23 cellular contexts compared by ENCODE assay signal in genomic region chr9:117335797-117336435, GRCh38.
"Had no signal": no experiment of that assay in that cellular context is flagged by ENCODE, and none has a peak within 500 bp of the region (broad histone marks: within the 10 kb centered on the region; RNA-seq: fewer than 3 reads in every experiment).

No MANE protein-coding gene starts in this region.

- H3K27ac Mint-ChIP-seq: activated naive CD4-positive, alpha-beta T cell treated with anti-CD3 and anti-CD28 coated beads, Interleukin-2, amount 50 U/mL, for 24 hours; activated T-cell treated with anti-CD3 and anti-CD28 coated beads, Interleukin-2, amount 50 U/mL, for 72 hours; dendritic cell treated with granulocyte-macrophage colony-stimulating factor and Interleukin-4, amounts not matched to agents 40 ng/mL and 50 ng/mL, for 4 days; natural killer cell treated with Interleukin-12 subunit alpha and Interleukin-12 subunit beta and Interleukin-15 and Interleukin-18, amount 100 ng/mL, for 72 hours had no signal

- DNase-seq: activated CD4-positive, alpha-beta T cell treated with anti-CD3 and anti-CD28 coated beads for 4 hours; activated CD4-positive, alpha-beta T cell treated with anti-CD3 and anti-CD28 coated beads, Interleukin-2, amount 50 U/mL, for 48 hours; activated CD4-positive, CD25-positive, alpha-beta regulatory T cell; activated gamma-delta T cell; activated T-cell treated with anti-CD3 and anti-CD28 coated beads, Interleukin-2, amount 50 U/mL, for 72 hours; anterior cingulate cortex; effector CD4-positive, alpha-beta T cell; heart right ventricle; islet precursor cell; left cardiac atrium; ovary; psoas muscle; right cardiac atrium; stimulated activated CD4-positive, alpha-beta T cell treated with anti-CD3 and anti-CD28 coated beads, Interleukin-4, amount 100 ng/mL, for 24 hours; stimulated activated naive CD4-positive, alpha-beta T cell treated with Interleukin-2 at 50 U/mL for 16 hours; T1000; upper lobe of left lung had no signal

- H3K4me1 ChIP-seq: heart right ventricle, psoas muscle, upper lobe of left lung had no signal

- H3K4me3 ChIP-seq: heart right ventricle, ovary, psoas muscle, thoracic aorta, upper lobe of left lung had no signal

- H3K4me1 Mint-ChIP-seq: activated naive CD4-positive, alpha-beta T cell treated with anti-CD3 and anti-CD28 coated beads, Interleukin-2, amount 50 U/mL, for 24 hours had no signal

- H3K4me3 Mint-ChIP-seq: activated naive CD4-positive, alpha-beta T cell treated with anti-CD3 and anti-CD28 coated beads, Interleukin-2, amount 50 U/mL, for 24 hours; activated T-cell treated with anti-CD3 and anti-CD28 coated beads, Interleukin-2, amount 50 U/mL, for 72 hours; dendritic cell treated with granulocyte-macrophage colony-stimulating factor and Interleukin-4, amounts not matched to agents 40 ng/mL and 50 ng/mL, for 4 days; natural killer cell treated with Interleukin-12 subunit alpha and Interleukin-12 subunit beta and Interleukin-15 and Interleukin-18, amount 100 ng/mL, for 72 hours had no signal

- H3K27me3 ChIP-seq: neutrophil, ovary, upper lobe of left lung had no signal

- ATAC-seq: activated T-cell treated with anti-CD3 and anti-CD28 coated beads, Interleukin-2, amount 50 U/mL, for 72 hours; heart right ventricle; left cardiac atrium; natural killer cell treated with Interleukin-12 subunit alpha and Interleukin-12 subunit beta and Interleukin-15 and Interleukin-18, amount 100 ng/mL, for 72 hours; psoas muscle; right cardiac atrium had no signal

- H3K36me3 ChIP-seq: heart right ventricle, neutrophil, ovary, thoracic aorta, upper lobe of left lung had no signal

- H3K36me3 Mint-ChIP-seq: activated naive CD4-positive, alpha-beta T cell treated with anti-CD3 and anti-CD28 coated beads, Interleukin-2, amount 50 U/mL, for 24 hours; brain; natural killer cell treated with Interleukin-12 subunit alpha and Interleukin-12 subunit beta and Interleukin-15 and Interleukin-18, amount 100 ng/mL, for 72 hours had no signal

- H3K9me3 Mint-ChIP-seq: brain; dendritic cell treated with granulocyte-macrophage colony-stimulating factor and Interleukin-4, amounts not matched to agents 40 ng/mL and 50 ng/mL, for 4 days had no signal

- H3K27ac ChIP-seq: heart right ventricle, neutrophil, ovary, psoas muscle, thoracic aorta, upper lobe of left lung had no signal

- H3K27me3 Mint-ChIP-seq: brain; dendritic cell treated with granulocyte-macrophage colony-stimulating factor and Interleukin-4, amounts not matched to agents 40 ng/mL and 50 ng/mL, for 4 days; natural killer cell treated with Interleukin-12 subunit alpha and Interleukin-12 subunit beta and Interleukin-15 and Interleukin-18, amount 100 ng/mL, for 72 hours had no signal
